In the genomic region with DNA sequence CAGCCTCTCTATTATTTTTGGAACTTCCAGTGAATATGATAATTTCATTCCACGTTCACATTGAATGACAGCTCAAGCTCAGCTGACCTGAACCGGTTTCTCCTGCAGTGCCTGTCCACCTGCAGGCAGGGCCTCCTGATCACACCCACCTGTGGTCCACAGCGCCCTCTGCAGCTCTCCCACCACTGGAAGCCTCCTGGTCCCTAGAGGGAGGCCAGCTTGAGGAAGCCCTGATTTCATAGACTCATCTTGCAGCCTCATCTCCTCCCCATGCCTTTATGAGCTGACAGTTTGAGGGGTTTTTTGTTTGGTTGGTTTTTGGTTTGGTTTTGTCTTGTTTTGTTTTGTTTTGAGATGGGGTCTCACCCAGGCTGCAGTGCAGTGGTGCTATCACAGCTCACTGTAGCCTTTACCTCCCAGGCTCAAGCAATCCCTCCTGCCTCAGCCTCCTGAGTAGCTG, we compare ENCODE assay signal across 8 cellular contexts. TPM values are rescaled to one million over a fixed set of nuclear protein-coding genes. Genes with fewer than 3 reads are reported as not detected.
A peak's percentile ranks its signal among the peaks of the same experiment; 100 is the strongest.
DNase-seq lines count a peak whose midpoint lies in the region; ATAC-seq, FAIRE-seq and TF ChIP-seq lines count a peak whose summit lies in the region.

No MANE protein-coding gene starts in this region.

- 0% methylated on average over 3 of the region's 3 CpGs for WGBS in GM12878 (ENCODE audit: insufficient coverage, insufficient replicate concordance, low lambda C conversion rate, missing lambda C conversion rate)

- no peak overlapping the region for H3K4me3 ChIP-seq in GM12878

- no peaks in the 10 kb centered on the region for H4K20me1 ChIP-seq in GM12878 (ENCODE audit: control insufficient read depth, insufficient read depth)

- ATAC-seq in HG03196 (IDR thresholded peaks at IDR 0.05; ENCODE audit: unreplicated experiment), result peak; percentile 48
- ATAC-seq in GM12878, result peak; percentile 74
- ATAC-seq in left lobe of liver, result peak; percentile 71
- ATAC-seq in HG03039 (IDR thresholded peaks at IDR 0.05; ENCODE audit: unreplicated experiment), result no peak

- peaks cover 20% of the 10 kb centered on the region for H3K79me2 ChIP-seq in GM12878 (ENCODE audit: control insufficient read depth, insufficient read depth, low read length)

- H3K4me1 Mint-ChIP-seq in type B pancreatic cell (ENCODE audit: unreplicated experiment), result peaks cover 18% of the 10 kb centered on the region

- H3K9ac ChIP-seq in GM12878 (ENCODE audit: control insufficient read depth, insufficient read depth, low read length), result no peak overlapping the region

- TF ChIP-seq POLR2A in GM12878 (IDR thresholded peaks at IDR 0.05; ENCODE audit: low read depth, low read length), result no peak

- H3K4me2 ChIP-seq in GM12878 (ENCODE audit: control insufficient read depth, insufficient read depth), result peak overlapping the region; percentile 25; the same call in 1 of the 2 replicates

- H3K9me3 ChIP-seq in GM12878 (replicated peaks; ENCODE audit: control insufficient read depth, insufficient read depth, low read length), result no peaks in the 10 kb centered on the region

- H3K27ac ChIP-seq in GM12878 (ENCODE audit: control insufficient read depth, insufficient read depth), result no peak overlapping the region

- H3K4me1 ChIP-seq in GM12878 (ENCODE audit: control insufficient read depth, insufficient read depth, low read length), result peaks cover 27% of the 10 kb centered on the region

- no peaks in the 10 kb centered on the region for H3K27me3 ChIP-seq in GM12878 (replicated peaks in 1 of 2; ENCODE audit: control insufficient read depth in 2 of 2, insufficient read depth in 2 of 2, low read length in 1 of 2)

- DNase-seq in DMS53 treated with DMSO at 0.1 percent for 48 hours (lab: John Stamatoyannopoulos, UW; ENCODE audit: unreplicated experiment), result peak; percentile 93
- peak; percentile 94 for DNase-seq in RPMI8226
- no peak for DNase-seq in GM12878 (ENCODE audit: low read depth, low spot score)
- DNase-seq in left lobe of liver (ENCODE audit: low spot score), result no peak
- no peak for DNase-seq in type B pancreatic cell (ENCODE audit: extremely low spot score, unreplicated experiment)
- DNase-seq in occipital lobe (lab: John Stamatoyannopoulos, UW), result no peak

- in situ Hi-C loops in GM12878 (cut with MboI), result no loop called here

- no peaks in the 10 kb centered on the region for H3K36me3 ChIP-seq in GM12878 (ENCODE audit: control insufficient read depth in 2 of 2, insufficient read depth in 2 of 2, low read length in 1 of 2)

- H3K9me3 Mint-ChIP-seq in type B pancreatic cell, result no peaks in the 10 kb centered on the region

- SMC1A ChIA-PET in GM12878 (lab: Charles Lee; ENCODE audit: uncharacterized antibody, unreplicated experiment), result interaction anchor here (0.8 to 13.3 kb wide), 25 partner anchors 9 to 125 kb away, joined by 3 to 481 read pairs (median 4); partner anchors contain the start of genes MALAT1 and NEAT1

- CTCF ChIA-PET in GM12878 (lab: Yijun Ruan, JAX), result interaction anchor here (0.6 to 17.2 kb wide), 31 partner anchors 9 to 195 kb away, joined by 3 to 728 read pairs (median 5); partner anchors contain the start of genes DPF2, FRMD8, MALAT1 and NEAT1

- H3K27ac Mint-ChIP-seq in type B pancreatic cell, result peak overlapping the region; percentile 79

- POLR2A ChIA-PET in GM12878 (lab: Charles Lee), result interaction anchor here (0.6 to 6.2 kb wide), 18 partner anchors 10 to 545 kb away, joined by 3 to 105 read pairs (median 3); partner anchors contain the start of genes MALAT1 and PPP2R5B

- H3K36me3 Mint-ChIP-seq in type B pancreatic cell, result no peaks in the 10 kb centered on the region

- RAD21 ChIA-PET in GM12878 (lab: Charles Lee; ENCODE audit: unreplicated experiment), result interaction anchor here (0.9 to 11.0 kb wide), 22 partner anchors 9 to 140 kb away, joined by 3 to 224 read pairs (median 6); partner anchors contain the start of genes MALAT1 and NEAT1

- peak; percentile 90 for TF ChIP-seq RAD21 in GM12878 (IDR thresholded peaks at IDR 0.05; ENCODE audit: insufficient read depth, low read depth, low read length)

- no peak for TF ChIP-seq EP300 in GM12878 (IDR thresholded peaks at IDR 0.05; ENCODE audit: borderline replicate concordance in 1 of 2, control insufficient read depth in 1 of 2, low read depth in 2 of 2, low read length in 2 of 2)

- no peaks in the 10 kb centered on the region for H3K27me3 Mint-ChIP-seq in type B pancreatic cell

- BruUV-seq in GM12878 (replicated peaks; lab: Mats Ljungman, UMichigan), result no TSS peak

- FAIRE-seq in GM12878 (lab: Jason Lieb, UNC), result peak; percentile 41

- H2AFZ ChIP-seq in GM12878 (ENCODE audit: control insufficient read depth, low read depth, low read length), result no peak overlapping the region

- H3K4me3 Mint-ChIP-seq in type B pancreatic cell, result peak overlapping the region; percentile 31

- intact Hi-C loops in GM12878 (cut with micrococcal nuclease; ENCODE audit: unreplicated experiment), result loop anchor here (1.0 kb wide), 1 partner anchor 53 kb away; no protein-coding TSS in a partner anchor

- TF ChIP-seq CTCF in GM12878 (IDR thresholded peaks at IDR 0.05 in 2 of 3, conservative IDR thresholded peaks at IDR 0.05 in 1 of 3; ENCODE audit: control insufficient read depth in 2 of 3, extremely low read depth in 1 of 3, insufficient read depth in 1 of 3, low read depth in 3 of 3, low read length in 3 of 3), result peak; percentile 75 to 96 (median 90); a peak in 5 of 6 replicates
- peak; percentile 60 for TF ChIP-seq CTCF in type B pancreatic cell (conservative IDR thresholded peaks at IDR 0.05)

RNA-seq across cellular contexts. Expression of gene MALAT1, which starts 29.9 kb away (rescaled TPM):
- total RNA-seq in GM12878 (2013; cell fraction: nucleolus; rRNA removed), result 43,172 and 44,148 TPM in 2 replicates
- total RNA-seq in GM12878 (2014; rRNA removed) (1,917 and 1,986 TPM in 2 replicates), GM12878 (2014; rRNA removed; fragmentation: Illumina TruSeq; extraction: Trizol) (2,052 and 2,660 TPM in 2 replicates), GM12878 (2021) (3,939 and 4,883 TPM in 2 replicates), left lobe of liver (2,761 TPM), type B pancreatic cell (ENCODE audit: low replicate concordance) (4,133 and 6,276 TPM in 2 replicates), occipital lobe (11,800 TPM)
- 704 TPM for polyA plus RNA-seq in GM12878 (2011; ENCODE audit: low read depth)
- polyA plus RNA-seq in GM12878 (2011; rRNA removed) (659 and 901 TPM in 2 replicates), GM12878 (2014; fragmentation: Illumina TruSeq; extraction: Trizol) (448 and 686 TPM in 2 replicates), GM12878 (2014; fragmentation: Nextera tagmentation; extraction: Ambion mirVana) (1,000 to 10,000 TPM; 1,593 to 8,160 TPM), GM12878 (2014; rRNA removed) (1,421 and 1,643 TPM in 2 replicates), GM12878 (2016; fragmentation: Nextera tagmentation; extraction: Ambion mirVana) (1,000 to 10,000 TPM; 6,201 to 6,497 TPM)
- polyA plus RNA-seq in GM12878 (2011; cell fraction: cytosol; rRNA removed), result 216 and 352 TPM in 2 replicates
- polyA plus RNA-seq in GM12878 (2011; cell fraction: nucleus; rRNA removed), result 4,041 and 4,062 TPM in 2 replicates
- polyA plus RNA-seq in GM12878 (2012), result 1,013 and 3,952 TPM in 2 replicates
- 2,928 and 3,606 TPM in 2 replicates for polyA minus RNA-seq in GM12878 (2011; rRNA and poly(A)+ RNA removed)
- polyA minus RNA-seq in GM12878 (2011; cell fraction: cytosol; rRNA and poly(A)+ RNA removed), result 1,627 and 2,358 TPM in 2 replicates
- 12,181 and 12,309 TPM in 2 replicates for polyA minus RNA-seq in GM12878 (2011; cell fraction: nucleus; rRNA and poly(A)+ RNA removed)

RNA-seq across cellular contexts. Expression of gene NEAT1, which starts 46.3 kb away (rescaled TPM):
- total RNA-seq in GM12878 (2013; cell fraction: nucleolus; rRNA removed), result 259 and 262 TPM in 2 replicates
- total RNA-seq in GM12878 (2014; rRNA removed) (13.6 and 14.0 TPM in 2 replicates), GM12878 (2014; rRNA removed; fragmentation: Illumina TruSeq; extraction: Trizol) (40.5 and 44.2 TPM in 2 replicates), GM12878 (2021) (174 and 225 TPM in 2 replicates), left lobe of liver (766 TPM), type B pancreatic cell (ENCODE audit: low replicate concordance) (229 and 395 TPM in 2 replicates), occipital lobe (3.6 TPM)
- polyA plus RNA-seq in GM12878 (2011; ENCODE audit: low read depth), result 275 TPM
- polyA plus RNA-seq in GM12878 (2011; rRNA removed) (151 and 247 TPM in 2 replicates), GM12878 (2014; fragmentation: Illumina TruSeq; extraction: Trizol) (167 and 254 TPM in 2 replicates), GM12878 (2014; fragmentation: Nextera tagmentation; extraction: Ambion mirVana) (10 to 100 TPM; 24.3 to 98.2 TPM), GM12878 (2014; rRNA removed) (314 and 328 TPM in 2 replicates), GM12878 (2016; fragmentation: Nextera tagmentation; extraction: Ambion mirVana) (10 to 100 TPM; 27.7 to 28.3 TPM)
- polyA plus RNA-seq in GM12878 (2011; cell fraction: cytosol; rRNA removed), result 64.2 and 104 TPM in 2 replicates
- polyA plus RNA-seq in GM12878 (2011; cell fraction: nucleus; rRNA removed), result 342 and 617 TPM in 2 replicates
- polyA plus RNA-seq in GM12878 (2012), result 284 and 343 TPM in 2 replicates
- 72.0 and 79.5 TPM in 2 replicates for polyA minus RNA-seq in GM12878 (2011; rRNA and poly(A)+ RNA removed)
- polyA minus RNA-seq in GM12878 (2011; cell fraction: cytosol; rRNA and poly(A)+ RNA removed), result 13.8 and 14.9 TPM in 2 replicates
- 125 and 169 TPM in 2 replicates for polyA minus RNA-seq in GM12878 (2011; cell fraction: nucleus; rRNA and poly(A)+ RNA removed)

RNA-seq across cellular contexts. Expression of gene SCYL1, which starts 56.0 kb away (rescaled TPM):
- total RNA-seq in GM12878 (2013; cell fraction: nucleolus; rRNA removed), result 28.9 and 34.4 TPM in 2 replicates
- total RNA-seq in GM12878 (2014; rRNA removed), result 75.1 and 82.7 TPM in 2 replicates
- total RNA-seq in GM12878 (2014; rRNA removed; fragmentation: Illumina TruSeq; extraction: Trizol), result 25.9 and 29.3 TPM in 2 replicates
- 66.7 and 67.8 TPM in 2 replicates for total RNA-seq in GM12878 (2021)
- polyA plus RNA-seq in GM12878 (2011; ENCODE audit: low read depth), result 16.4 TPM
- 17.8 and 43.1 TPM in 2 replicates for polyA plus RNA-seq in GM12878 (2011; rRNA removed)
- 88.7 and 112 TPM in 2 replicates for polyA plus RNA-seq in GM12878 (2011; cell fraction: cytosol; rRNA removed)
- polyA plus RNA-seq in GM12878 (2011; cell fraction: nucleus; rRNA removed), result 114 and 150 TPM in 2 replicates
- polyA plus RNA-seq in GM12878 (2012), result 35.1 and 36.8 TPM in 2 replicates
- 6.9 and 32.5 TPM in 2 replicates for polyA plus RNA-seq in GM12878 (2014; fragmentation: Illumina TruSeq; extraction: Trizol)
- polyA plus RNA-seq in GM12878 (2014; fragmentation: Nextera tagmentation; extraction: Ambion mirVana), result 1 to 10 TPM in 1 of 2 experiments, under 1 TPM in 1; 0.80 to 6.3 TPM
- polyA plus RNA-seq in GM12878 (2014; rRNA removed), result 68.0 and 74.6 TPM in 2 replicates
- 10 to 100 TPM; 59.2 to 65.4 TPM for polyA plus RNA-seq in GM12878 (2016; fragmentation: Nextera tagmentation; extraction: Ambion mirVana)
- 43.5 and 70.6 TPM in 2 replicates for polyA minus RNA-seq in GM12878 (2011; rRNA and poly(A)+ RNA removed)
- 23.4 and 34.6 TPM in 2 replicates for polyA minus RNA-seq in GM12878 (2011; cell fraction: cytosol; rRNA and poly(A)+ RNA removed)
- 16.7 and 26.3 TPM in 2 replicates for polyA minus RNA-seq in GM12878 (2011; cell fraction: nucleus; rRNA and poly(A)+ RNA removed)
- total RNA-seq in left lobe of liver, result 67.6 TPM
- total RNA-seq in type B pancreatic cell (ENCODE audit: low replicate concordance), result 79.4 and 80.4 TPM in 2 replicates
- total RNA-seq in occipital lobe, result 34.2 TPM

Comparison
In these comparisons a context has a peak if more than half of its experiments do, and no peak if none do; other contexts are left out.
1. DNase-seq: peak in DMS53 treated with DMSO at 0.1 percent for 48 hours (single experiment) and RPMI8226 (single experiment); none in GM12878 (single experiment), left lobe of liver (single experiment), type B pancreatic cell (single experiment) and occipital lobe (single experiment).